Comparison of ENCODE assay signal across 36 cellular contexts in the genomic region with DNA sequence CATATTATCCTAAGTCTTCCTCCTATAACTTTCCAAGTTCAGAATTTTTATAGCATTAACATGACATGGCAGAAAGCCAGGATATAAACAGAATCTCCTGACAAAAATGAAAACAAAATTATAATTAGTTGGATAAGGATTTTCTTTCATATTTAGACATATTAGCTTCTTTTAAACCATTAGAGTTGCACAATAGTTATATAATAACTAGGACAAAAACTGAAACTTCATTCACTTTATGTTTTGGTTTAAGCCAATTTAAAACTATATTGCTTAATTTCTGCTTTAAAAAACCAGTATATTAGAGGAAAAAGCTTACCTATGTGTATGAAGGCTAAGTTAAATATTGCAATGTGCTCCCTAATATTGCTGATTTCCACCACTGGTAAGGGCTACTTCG.
"Had no signal": no experiment of that assay in that cellular context is flagged by ENCODE, and none has a peak within 500 bp of the region (broad histone marks: within the 10 kb centered on the region; RNA-seq: fewer than 3 reads in every experiment).

No MANE protein-coding gene starts in this region.

- H3K27me3 ChIP-seq: MG63 had no signal

- H3K9me3 ChIP-seq: MG63 had no signal

- H3K4me3 ChIP-seq: MG63 had no signal

- H3K36me3 ChIP-seq: MG63 had no signal

- DNase-seq: Karpas-422, Kasumi-1, MG63, MM.1S, MV-4-11, NCI-H1048, NCI-H1092, NCI-H1092 treated with DMSO at 0.1 percent for 48 hours, NCI-H1105, NCI-H1105 treated with DMSO at 0.1 percent for 48 hours, NCI-H1417, NCI-H1417 treated with DMSO at 0.1 percent for 48 hours, NCI-H1436, NCI-H1436 treated with DMSO at 0.1 percent for 48 hours, NCI-H146, NCI-H1694, NCI-H1694 treated with DMSO at 0.1 percent for 48 hours, NCI-H187, NCI-H187 treated with DMSO at 0.1 percent for 48 hours, NCI-H1930, NCI-H2029, NCI-H2029 treated with DMSO at 0.1 percent for 48 hours, NCI-H2081, NCI-H2081 treated with DMSO at 0.1 percent for 48 hours, NCI-H2107, NCI-H2171, NCI-H2171 treated with DMSO at 0.1 percent for 48 hours, NCI-H2227 treated with DMSO at 0.1 percent for 48 hours, NCI-H226, NCI-H345, NCI-H446, NCI-H446 treated with DMSO at 0.1 percent for 48 hours, NCI-H510A, NCI-H510A treated with DMSO at 0.1 percent for 48 hours, NCI-H524, NCI-H524 treated with DMSO at 0.1 percent for 48 hours had no signal
